Comparison of ENCODE assay signal across 24 cellular contexts in the genomic region with DNA sequence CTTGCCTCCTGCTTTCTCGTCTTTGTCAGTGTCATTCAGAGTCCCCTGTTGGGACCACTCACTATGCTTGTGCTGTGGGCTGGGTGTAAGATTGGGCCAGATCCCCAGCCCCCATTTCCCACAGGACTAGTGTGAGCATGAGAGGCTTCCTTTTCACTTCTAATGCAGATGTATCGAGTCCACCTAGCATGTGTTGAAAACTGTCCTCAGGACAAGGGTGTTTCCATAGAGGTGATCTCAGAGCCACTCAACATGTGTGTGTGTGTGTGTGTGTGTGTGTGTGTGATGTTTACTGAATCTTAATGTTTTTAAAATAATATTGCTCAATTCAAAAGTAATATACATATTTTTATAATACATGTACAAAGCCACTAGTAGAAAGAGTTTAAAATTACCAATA. TPM values are rescaled to one million over a fixed set of nuclear protein-coding genes. Genes with fewer than 3 reads are reported as not detected.
DNase-seq lines count a peak whose midpoint lies in the region; ATAC-seq and TF ChIP-seq lines count a peak whose summit lies in the region.
"Had no signal": no experiment of that assay in that cellular context is flagged by ENCODE, and none has a peak within 500 bp of the region (broad histone marks: within the 10 kb centered on the region; RNA-seq: fewer than 3 reads in every experiment).

No MANE protein-coding gene starts in this region.

- H3K27ac Mint-ChIP-seq in activated naive CD8-positive, alpha-beta T cell: peak overlapping the region; percentile 97
- H3K27ac Mint-ChIP-seq: brain, progenitor cell of endocrine pancreas, type B pancreatic cell had no signal

- ATAC-seq in GM18511 (IDR thresholded peaks at IDR 0.05; ENCODE audit: unreplicated experiment): peak; percentile 18
- ATAC-seq in HG02759 (IDR thresholded peaks at IDR 0.05; ENCODE audit: unreplicated experiment): peak; percentile 23
- ATAC-seq in left colon: no peak
- ATAC-seq: SK-N-SH treated with all-trans-retinoic acid at 6 μM for 48 hours had no signal

- H3K4me3 ChIP-seq in GM06990 (replicated peaks; ENCODE audit: low read depth, low read length): peak overlapping the region; percentile 10; the same call in 1 of the 2 replicates
- H3K4me3 ChIP-seq: adrenal gland, lung had no signal

- H3K4me3 Mint-ChIP-seq in activated naive CD8-positive, alpha-beta T cell: no peak overlapping the region
- H3K4me3 Mint-ChIP-seq: brain; CD8-positive, alpha-beta memory T cell; type B pancreatic cell had no signal

- no peaks in the 10 kb centered on the region for H3K36me3 Mint-ChIP-seq in activated naive CD8-positive, alpha-beta T cell
- H3K36me3 Mint-ChIP-seq: brain, IgD-negative memory B cell, type B pancreatic cell had no signal

- H3K9me3 Mint-ChIP-seq in activated naive CD8-positive, alpha-beta T cell (ENCODE audit: low read depth): no peaks in the 10 kb centered on the region
- H3K9me3 Mint-ChIP-seq: activated T-helper 2 cell treated with anti-CD3 and anti-CD28 coated beads, Interferon-gamma antibody, Interleukin-2, Interleukin-4, amounts not matched to agents 10 μg/mL and 5 μg/mL and 100 μg/mL, durations not matched to agents 14 hours and 24 hours and 36 hours; brain; CD8-positive, alpha-beta memory T cell; type B pancreatic cell had no signal

- H3K36me3 ChIP-seq in GM06990 (ENCODE audit: control insufficient read depth, insufficient read depth, low read length): no peaks in the 10 kb centered on the region
- H3K36me3 ChIP-seq: adrenal gland had no signal

- peak; percentile 55 for DNase-seq in GM06990 (ENCODE audit: extremely low read depth, insufficient read length)
- DNase-seq in left colon: no peak
- no peak for DNase-seq in NCI-H2196 treated with DMSO at 0.1 percent for 48 hours (lab: John Stamatoyannopoulos, UW; ENCODE audit: unreplicated experiment)
- DNase-seq in T-helper 9 cell: no peak
- DNase-seq: activated CD8-positive, alpha-beta memory T cell treated with anti-CD3 and anti-CD28 coated beads, Interleukin-2, amount 50 U/mL, for 4 hours; adrenal gland; CD8-positive, alpha-beta memory T cell; DMS53; GOT3; kidney; NCI-H1105; NCI-H2081; NCI-H774; stimulated activated CD8-positive, alpha-beta memory T cell treated with anti-CD3 and anti-CD28 coated beads, Interleukin-4, amount 100 ng/mL, for 48 hours had no signal

- H3K27me3 ChIP-seq in GM06990 (replicated peaks; ENCODE audit: control insufficient read depth, insufficient read depth, low read length): no peaks in the 10 kb centered on the region
- H3K27me3 ChIP-seq: adrenal gland had no signal

- intact Hi-C loops in left colon (cut with DNase I, micrococcal nuclease): no loop called here

- peaks cover 63% of the 10 kb centered on the region for H3K4me1 Mint-ChIP-seq in activated naive CD8-positive, alpha-beta T cell (ENCODE audit: low read depth)

- no peak for TF ChIP-seq CTCF in GM06990 (IDR thresholded peaks at IDR 0.05; ENCODE audit: insufficient read depth, low read length, poor library complexity, severe bottlenecking)

- no peaks in the 10 kb centered on the region for H3K27me3 Mint-ChIP-seq in activated naive CD8-positive, alpha-beta T cell
- H3K27me3 Mint-ChIP-seq: CD8-positive, alpha-beta memory T cell had no signal

RNA-seq across cellular contexts. Expression of gene CD44, which starts 11.4 kb away (rescaled TPM):
- total RNA-seq in left colon: 100 to 1,000 TPM in 1 of 2 donors, 10 to 100 TPM in 1; 99.1 to 107 TPM
